Comparison of ENCODE assay signal across 14 cellular contexts in genomic region chr6:139965393-139965792, GRCh38.
A peak's percentile ranks its signal among the peaks of the same experiment; 100 is the strongest.
DNase-seq lines count a peak whose midpoint lies in the region; ATAC-seq and TF ChIP-seq lines count a peak whose summit lies in the region.
"Had no signal": no experiment of that assay in that cellular context is flagged by ENCODE, and none has a peak within 500 bp of the region (broad histone marks: within the 10 kb centered on the region; RNA-seq: fewer than 3 reads in every experiment).

No MANE protein-coding gene starts in this region.

- peak; percentile 12 for DNase-seq in Ammon's horn (ENCODE audit: low spot score)
- DNase-seq in NCI-H1436 (lab: John Stamatoyannopoulos, UW): peak; percentile 29
- DNase-seq in dermis microvascular lymphatic vessel endothelial cell (ENCODE audit: low read depth in 2 of 2): peak; percentile 30 to 48
- peak; percentile 60 for DNase-seq in left kidney (ENCODE audit: low read depth, low spot score)
- no peak for DNase-seq in NOMO-1 (lab: John Stamatoyannopoulos, UW; ENCODE audit: unreplicated experiment in 2 of 2)
- no peak for DNase-seq in CD8-positive, alpha-beta T cell
- no peak for DNase-seq in activated T-cell treated with anti-CD3 and anti-CD28 coated beads, Interleukin-2, amount 50 U/mL, for 48 hours
- no peak for DNase-seq in stimulated activated CD4-positive, alpha-beta T cell treated with anti-CD3 and anti-CD28 coated beads, Interleukin-4, amount 100 ng/mL, for 24 hours
- DNase-seq: central memory CD4-positive, alpha-beta T cell; DND-41; erythroblast; right cardiac atrium; SHP77; stimulated activated naive CD8-positive, alpha-beta T cell treated with anti-CD3 and anti-CD28 coated beads, Interleukin-15, Interleukin-2, amounts not matched to agents 100 U/mL and 50 U/mL, for 24 hours had no signal

- CTCF ChIA-PET in CD8-positive, alpha-beta T cell (lab: Charles Lee): no interaction called here

- no peak for TF ChIP-seq CTCF in CD8-positive, alpha-beta T cell (IDR thresholded peaks at IDR 0.05)

- H3K27me3 ChIP-seq in CD8-positive, alpha-beta T cell (ENCODE audit: insufficient read depth, low read length): no peaks in the 10 kb centered on the region

- no peaks in the 10 kb centered on the region for H3K9me3 ChIP-seq in CD8-positive, alpha-beta T cell (ENCODE audit: low read length)

- H3K4me1 ChIP-seq in CD8-positive, alpha-beta T cell (ENCODE audit: insufficient read depth, low read length): no peaks in the 10 kb centered on the region

- no peaks in the 10 kb centered on the region for H3K4me1 Mint-ChIP-seq in CD8-positive, alpha-beta T cell (ENCODE audit: low read depth)

- H3K27ac Mint-ChIP-seq in CD8-positive, alpha-beta T cell: no peak overlapping the region

- no peaks in the 10 kb centered on the region for H3K36me3 ChIP-seq in CD8-positive, alpha-beta T cell (ENCODE audit: insufficient read depth, low read length)

- no peaks in the 10 kb centered on the region for H3K9me3 Mint-ChIP-seq in CD8-positive, alpha-beta T cell

- POLR2A ChIA-PET in CD8-positive, alpha-beta T cell (lab: Charles Lee): no interaction called here

- intact Hi-C loops in CD8-positive, alpha-beta T cell (cut with DNase I, micrococcal nuclease): no loop called here

- H3K27ac ChIP-seq in CD8-positive, alpha-beta T cell (ENCODE audit: low read depth, low read length): no peak overlapping the region

- ATAC-seq in CD8-positive, alpha-beta T cell: no peak
- ATAC-seq: stimulated activated naive CD8-positive, alpha-beta T cell treated with anti-CD3 and anti-CD28 coated beads, Interleukin-15, Interleukin-2, amounts not matched to agents 100 U/mL and 50 U/mL, for 24 hours had no signal

- no peaks in the 10 kb centered on the region for H3K36me3 Mint-ChIP-seq in CD8-positive, alpha-beta T cell

- peaks cover 3% of the 10 kb centered on the region for H3K27me3 Mint-ChIP-seq in CD8-positive, alpha-beta T cell (ENCODE audit: low read depth)

- no peak overlapping the region for H3K4me3 Mint-ChIP-seq in CD8-positive, alpha-beta T cell

- H3K4me3 ChIP-seq in CD8-positive, alpha-beta T cell (ENCODE audit: low read depth, low read length): no peak overlapping the region

Comparison
In these comparisons a context has a peak if more than half of its experiments do, and no peak if none do; other contexts are left out.
1. DNase-seq: peak in Ammon's horn (single experiment), NCI-H1436 (single experiment), dermis microvascular lymphatic vessel endothelial cell (2 of 2) and left kidney (single experiment); none in NOMO-1 (0 of 2), CD8-positive, alpha-beta T cell (0 of 7), activated T-cell treated with anti-CD3 and anti-CD28 coated beads, Interleukin-2, amount 50 U/mL, for 48 hours (0 of 2) and stimulated activated CD4-positive, alpha-beta T cell treated with anti-CD3 and anti-CD28 coated beads, Interleukin-4, amount 100 ng/mL, for 24 hours (single experiment).